ENCODE assay signal across 1 cellular context in the genomic region with DNA sequence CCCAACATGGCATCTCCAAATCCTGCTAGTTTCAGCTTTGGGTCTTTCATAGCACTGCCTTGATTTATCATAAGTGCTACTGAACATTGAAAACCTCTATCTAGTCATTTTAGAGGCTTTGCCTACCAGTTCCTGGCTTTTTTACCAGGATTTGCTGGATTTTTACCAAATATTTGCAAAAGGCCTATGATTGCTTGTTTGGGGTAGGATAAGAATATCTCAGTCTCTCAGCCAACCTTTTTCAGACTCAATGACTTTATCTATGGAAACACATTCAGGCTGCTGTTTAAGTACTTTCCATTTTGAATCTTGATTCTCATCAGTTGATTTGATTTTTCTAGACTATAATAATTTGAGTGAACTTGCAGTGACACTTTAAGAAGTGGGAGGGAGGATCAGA.
TF ChIP-seq lines count a peak whose summit lies in the region.

No MANE protein-coding gene starts in this region.

TF ChIP-seq in K562, 482 proteins besides CTCF, POLR2A, EP300 and RAD21 (continued from another document):
- TF ChIP-seq, protein P1, sequence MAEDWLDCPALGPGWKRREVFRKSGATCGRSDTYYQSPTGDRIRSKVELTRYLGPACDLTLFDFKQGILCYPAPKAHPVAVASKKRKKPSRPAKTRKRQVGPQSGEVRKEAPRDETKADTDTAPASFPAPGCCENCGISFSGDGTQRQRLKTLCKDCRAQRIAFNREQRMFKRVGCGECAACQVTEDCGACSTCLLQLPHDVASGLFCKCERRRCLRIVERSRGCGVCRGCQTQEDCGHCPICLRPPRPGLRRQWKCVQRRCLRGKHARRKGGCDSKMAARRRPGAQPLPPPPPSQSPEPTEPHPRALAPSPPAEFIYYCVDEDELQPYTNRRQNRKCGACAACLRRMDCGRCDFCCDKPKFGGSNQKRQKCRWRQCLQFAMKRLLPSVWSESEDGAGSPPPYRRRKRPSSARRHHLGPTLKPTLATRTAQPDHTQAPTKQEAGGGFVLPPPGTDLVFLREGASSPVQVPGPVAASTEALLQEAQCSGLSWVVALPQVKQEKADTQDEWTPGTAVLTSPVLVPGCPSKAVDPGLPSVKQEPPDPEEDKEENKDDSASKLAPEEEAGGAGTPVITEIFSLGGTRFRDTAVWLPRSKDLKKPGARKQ (CRISPR knock-in tag; IDR thresholded peaks at IDR 0.05), result no peak
- no peak for TF ChIP-seq SP1 (CRISPR knock-in tag; IDR thresholded peaks at IDR 0.05)
- TF ChIP-seq ATF7 (IDR thresholded peaks at IDR 0.05), result no peak
- TF ChIP-seq ZNF436 (CRISPR knock-in tag; IDR thresholded peaks at IDR 0.05), result no peak
- no peak for TF ChIP-seq RBM14 (IDR thresholded peaks at IDR 0.05; ENCODE audit: borderline replicate concordance, insufficient read depth, low read depth, low read length)
- TF ChIP-seq MTA2 (IDR thresholded peaks at IDR 0.05; ENCODE audit: low read depth), result peak; percentile 45
- no peak for TF ChIP-seq SAFB2 (IDR thresholded peaks at IDR 0.05; ENCODE audit: borderline replicate concordance, low read depth, low read length, severe bottlenecking)
- TF ChIP-seq KAT7 (CRISPR knock-in tag; IDR thresholded peaks at IDR 0.05; ENCODE audit: borderline replicate concordance), result no peak
- TF ChIP-seq ZNF507 (tag; conservative IDR thresholded peaks at IDR 0.05), result no peak
- no peak for TF ChIP-seq ZNF347 (CRISPR knock-in tag; IDR thresholded peaks at IDR 0.05; ENCODE audit: low read depth)
- TF ChIP-seq FIP1L1 (IDR thresholded peaks at IDR 0.05; ENCODE audit: low read depth, low read length, poor library complexity, severe bottlenecking), result no peak
- no peak for TF ChIP-seq RFX1 (IDR thresholded peaks at IDR 0.05)
- TF ChIP-seq PHF20 (IDR thresholded peaks at IDR 0.05; ENCODE audit: partially characterized antibody), result no peak
- no peak for TF ChIP-seq ZNF175 (CRISPR knock-in tag; IDR thresholded peaks at IDR 0.05; ENCODE audit: low read depth)
- no peak for TF ChIP-seq NR2C1 (IDR thresholded peaks at IDR 0.05)
- no peak for TF ChIP-seq NR2C1 (tag; IDR thresholded peaks at IDR 0.05)
- TF ChIP-seq RCOR1 (IDR thresholded peaks at IDR 0.05; ENCODE audit: borderline replicate concordance in 1 of 2, low read depth in 2 of 2, low read length in 2 of 2), result no peak
- TF ChIP-seq RBM25 (IDR thresholded peaks at IDR 0.05; ENCODE audit: low read depth, low read length, severe bottlenecking), result no peak
- no peak for TF ChIP-seq PRMT5 (CRISPR knock-in tag; IDR thresholded peaks at IDR 0.05)
- peak; percentile 49; the same call in 1 of the 2 replicates for TF ChIP-seq CBFA2T2 (conservative IDR thresholded peaks at IDR 0.05)
- no peak for TF ChIP-seq SMAD2 (IDR thresholded peaks at IDR 0.05; ENCODE audit: low read depth, low read length)
- no peak for TF ChIP-seq ZNF589 (CRISPR knock-in tag; IDR thresholded peaks at IDR 0.05; ENCODE audit: low read depth)
- no peak for TF ChIP-seq CREBBP (IDR thresholded peaks at IDR 0.05; ENCODE audit: low read depth, low read length)
- no peak for TF ChIP-seq CHD4 (IDR thresholded peaks at IDR 0.05; ENCODE audit: insufficient read depth, insufficient replicate concordance, low read depth, low read length, poor library complexity, severe bottlenecking)
- no peak for TF ChIP-seq HDAC8 (tag; IDR thresholded peaks at IDR 0.05)
- TF ChIP-seq CBFB (CRISPR knock-in tag; IDR thresholded peaks at IDR 0.05), result no peak
- TF ChIP-seq TAF9B (IDR thresholded peaks at IDR 0.05; ENCODE audit: partially characterized antibody), result no peak
- TF ChIP-seq PCBP1 (IDR thresholded peaks at IDR 0.05; ENCODE audit: low read depth, low read length, poor library complexity, severe bottlenecking), result no peak
- no peak for TF ChIP-seq STAT5A (IDR thresholded peaks at IDR 0.05; ENCODE audit: borderline replicate concordance, low read length)
- no peak for TF ChIP-seq ASH1L (IDR thresholded peaks at IDR 0.05; ENCODE audit: borderline replicate concordance, low read depth, partially characterized antibody)
- TF ChIP-seq, protein P2, sequence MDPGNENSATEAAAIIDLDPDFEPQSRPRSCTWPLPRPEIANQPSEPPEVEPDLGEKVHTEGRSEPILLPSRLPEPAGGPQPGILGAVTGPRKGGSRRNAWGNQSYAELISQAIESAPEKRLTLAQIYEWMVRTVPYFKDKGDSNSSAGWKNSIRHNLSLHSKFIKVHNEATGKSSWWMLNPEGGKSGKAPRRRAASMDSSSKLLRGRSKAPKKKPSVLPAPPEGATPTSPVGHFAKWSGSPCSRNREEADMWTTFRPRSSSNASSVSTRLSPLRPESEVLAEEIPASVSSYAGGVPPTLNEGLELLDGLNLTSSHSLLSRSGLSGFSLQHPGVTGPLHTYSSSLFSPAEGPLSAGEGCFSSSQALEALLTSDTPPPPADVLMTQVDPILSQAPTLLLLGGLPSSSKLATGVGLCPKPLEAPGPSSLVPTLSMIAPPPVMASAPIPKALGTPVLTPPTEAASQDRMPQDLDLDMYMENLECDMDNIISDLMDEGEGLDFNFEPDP (CRISPR knock-in tag; IDR thresholded peaks at IDR 0.05), result no peak
- no peak for TF ChIP-seq CEBPB (tag; IDR thresholded peaks at IDR 0.05)
- TF ChIP-seq ZNF766 (CRISPR knock-in tag; conservative IDR thresholded peaks at IDR 0.05), result no peak
- peak; percentile 27 to 56; a peak in 3 of 4 replicates for TF ChIP-seq KDM1A (IDR thresholded peaks at IDR 0.05)
- peak; percentile 64 for TF ChIP-seq CBFA2T3 (IDR thresholded peaks at IDR 0.05)
- no peak for TF ChIP-seq KAT2B (IDR thresholded peaks at IDR 0.05; ENCODE audit: low read depth, low read length)
- TF ChIP-seq NFIX (CRISPR knock-in tag; IDR thresholded peaks at IDR 0.05; ENCODE audit: low read depth), result no peak
- TF ChIP-seq, protein P3, sequence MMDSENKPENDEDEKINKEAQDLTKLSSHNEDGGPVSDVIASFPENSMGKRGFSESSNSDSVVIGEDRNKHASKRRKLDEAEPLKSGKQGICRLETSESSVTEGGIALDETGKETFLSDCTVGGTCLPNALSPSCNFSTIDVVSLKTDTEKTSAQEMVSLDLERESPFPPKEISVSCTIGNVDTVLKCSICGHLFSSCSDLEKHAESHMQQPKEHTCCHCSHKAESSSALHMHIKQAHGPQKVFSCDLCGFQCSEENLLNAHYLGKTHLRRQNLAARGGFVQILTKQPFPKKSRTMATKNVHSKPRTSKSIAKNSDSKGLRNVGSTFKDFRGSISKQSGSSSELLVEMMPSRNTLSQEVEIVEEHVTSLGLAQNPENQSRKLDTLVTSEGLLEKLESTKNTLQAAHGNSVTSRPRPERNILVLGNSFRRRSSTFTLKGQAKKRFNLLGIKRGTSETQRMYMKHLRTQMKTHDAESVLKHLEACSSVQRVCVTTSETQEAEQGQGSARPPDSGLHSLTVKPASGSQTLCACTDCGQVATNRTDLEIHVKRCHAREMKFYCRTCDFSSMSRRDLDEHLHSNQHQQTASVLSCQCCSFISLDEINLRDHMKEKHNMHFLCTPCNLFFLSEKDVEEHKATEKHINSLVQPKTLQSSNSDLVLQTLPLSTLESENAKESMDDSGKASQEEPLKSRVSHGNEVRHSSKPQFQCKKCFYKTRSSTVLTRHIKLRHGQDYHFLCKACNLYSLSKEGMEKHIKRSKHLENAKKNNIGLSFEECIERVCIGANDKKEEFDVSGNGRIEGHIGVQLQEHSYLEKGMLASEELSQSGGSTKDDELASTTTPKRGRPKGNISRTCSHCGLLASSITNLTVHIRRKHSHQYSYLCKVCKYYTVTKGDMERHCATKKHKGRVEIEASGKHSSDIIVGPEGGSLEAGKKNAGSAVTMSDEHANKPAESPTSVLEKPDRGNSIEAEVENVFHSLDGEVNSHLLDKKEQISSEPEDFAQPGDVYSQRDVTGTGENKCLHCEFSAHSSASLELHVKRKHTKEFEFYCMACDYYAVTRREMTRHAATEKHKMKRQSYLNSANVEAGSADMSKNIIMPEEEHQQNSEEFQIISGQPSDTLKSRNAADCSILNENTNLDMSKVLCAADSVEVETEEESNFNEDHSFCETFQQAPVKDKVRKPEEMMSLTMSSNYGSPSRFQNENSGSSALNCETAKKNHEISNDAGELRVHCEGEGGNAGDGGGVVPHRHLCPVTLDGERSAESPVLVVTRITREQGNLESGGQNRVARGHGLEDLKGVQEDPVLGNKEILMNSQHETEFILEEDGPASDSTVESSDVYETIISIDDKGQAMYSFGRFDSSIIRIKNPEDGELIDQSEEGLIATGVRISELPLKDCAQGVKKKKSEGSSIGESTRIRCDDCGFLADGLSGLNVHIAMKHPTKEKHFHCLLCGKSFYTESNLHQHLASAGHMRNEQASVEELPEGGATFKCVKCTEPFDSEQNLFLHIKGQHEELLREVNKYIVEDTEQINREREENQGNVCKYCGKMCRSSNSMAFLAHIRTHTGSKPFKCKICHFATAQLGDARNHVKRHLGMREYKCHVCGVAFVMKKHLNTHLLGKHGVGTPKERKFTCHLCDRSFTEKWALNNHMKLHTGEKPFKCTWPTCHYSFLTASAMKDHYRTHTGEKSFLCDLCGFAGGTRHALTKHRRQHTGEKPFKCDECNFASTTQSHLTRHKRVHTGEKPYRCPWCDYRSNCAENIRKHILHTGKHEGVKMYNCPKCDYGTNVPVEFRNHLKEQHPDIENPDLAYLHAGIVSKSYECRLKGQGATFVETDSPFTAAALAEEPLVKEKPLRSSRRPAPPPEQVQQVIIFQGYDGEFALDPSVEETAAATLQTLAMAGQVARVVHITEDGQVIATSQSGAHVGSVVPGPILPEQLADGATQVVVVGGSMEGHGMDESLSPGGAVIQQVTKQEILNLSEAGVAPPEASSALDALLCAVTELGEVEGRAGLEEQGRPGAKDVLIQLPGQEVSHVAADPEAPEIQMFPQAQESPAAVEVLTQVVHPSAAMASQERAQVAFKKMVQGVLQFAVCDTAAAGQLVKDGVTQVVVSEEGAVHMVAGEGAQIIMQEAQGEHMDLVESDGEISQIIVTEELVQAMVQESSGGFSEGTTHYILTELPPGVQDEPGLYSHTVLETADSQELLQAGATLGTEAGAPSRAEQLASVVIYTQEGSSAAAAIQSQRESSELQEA (IDR thresholded peaks at IDR 0.05; ENCODE audit: low read depth), result no peak
- TF ChIP-seq TAL1 (IDR thresholded peaks at IDR 0.05), result peak; percentile 64
